Comparison of ENCODE assay signal across 1 cellular context in the genomic region with DNA sequence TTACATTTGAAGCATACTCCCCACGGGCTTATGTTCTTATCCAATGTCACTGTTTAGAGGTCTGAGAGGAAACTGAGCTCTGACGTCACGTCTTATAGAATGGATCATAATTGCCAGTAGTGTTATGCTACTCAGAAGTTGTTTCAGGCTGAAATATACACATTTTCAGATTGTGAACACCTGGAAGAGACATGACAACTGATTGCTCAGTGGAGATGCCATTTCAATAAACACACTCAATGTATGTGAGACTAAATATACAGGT.
TF ChIP-seq lines count a peak whose summit lies in the region.

No MANE protein-coding gene starts in this region.

TF ChIP-seq in HEK293, 187 proteins besides CTCF, POLR2A, EP300 and RAD21 (continued from another document):
- TF ChIP-seq, protein P1, sequence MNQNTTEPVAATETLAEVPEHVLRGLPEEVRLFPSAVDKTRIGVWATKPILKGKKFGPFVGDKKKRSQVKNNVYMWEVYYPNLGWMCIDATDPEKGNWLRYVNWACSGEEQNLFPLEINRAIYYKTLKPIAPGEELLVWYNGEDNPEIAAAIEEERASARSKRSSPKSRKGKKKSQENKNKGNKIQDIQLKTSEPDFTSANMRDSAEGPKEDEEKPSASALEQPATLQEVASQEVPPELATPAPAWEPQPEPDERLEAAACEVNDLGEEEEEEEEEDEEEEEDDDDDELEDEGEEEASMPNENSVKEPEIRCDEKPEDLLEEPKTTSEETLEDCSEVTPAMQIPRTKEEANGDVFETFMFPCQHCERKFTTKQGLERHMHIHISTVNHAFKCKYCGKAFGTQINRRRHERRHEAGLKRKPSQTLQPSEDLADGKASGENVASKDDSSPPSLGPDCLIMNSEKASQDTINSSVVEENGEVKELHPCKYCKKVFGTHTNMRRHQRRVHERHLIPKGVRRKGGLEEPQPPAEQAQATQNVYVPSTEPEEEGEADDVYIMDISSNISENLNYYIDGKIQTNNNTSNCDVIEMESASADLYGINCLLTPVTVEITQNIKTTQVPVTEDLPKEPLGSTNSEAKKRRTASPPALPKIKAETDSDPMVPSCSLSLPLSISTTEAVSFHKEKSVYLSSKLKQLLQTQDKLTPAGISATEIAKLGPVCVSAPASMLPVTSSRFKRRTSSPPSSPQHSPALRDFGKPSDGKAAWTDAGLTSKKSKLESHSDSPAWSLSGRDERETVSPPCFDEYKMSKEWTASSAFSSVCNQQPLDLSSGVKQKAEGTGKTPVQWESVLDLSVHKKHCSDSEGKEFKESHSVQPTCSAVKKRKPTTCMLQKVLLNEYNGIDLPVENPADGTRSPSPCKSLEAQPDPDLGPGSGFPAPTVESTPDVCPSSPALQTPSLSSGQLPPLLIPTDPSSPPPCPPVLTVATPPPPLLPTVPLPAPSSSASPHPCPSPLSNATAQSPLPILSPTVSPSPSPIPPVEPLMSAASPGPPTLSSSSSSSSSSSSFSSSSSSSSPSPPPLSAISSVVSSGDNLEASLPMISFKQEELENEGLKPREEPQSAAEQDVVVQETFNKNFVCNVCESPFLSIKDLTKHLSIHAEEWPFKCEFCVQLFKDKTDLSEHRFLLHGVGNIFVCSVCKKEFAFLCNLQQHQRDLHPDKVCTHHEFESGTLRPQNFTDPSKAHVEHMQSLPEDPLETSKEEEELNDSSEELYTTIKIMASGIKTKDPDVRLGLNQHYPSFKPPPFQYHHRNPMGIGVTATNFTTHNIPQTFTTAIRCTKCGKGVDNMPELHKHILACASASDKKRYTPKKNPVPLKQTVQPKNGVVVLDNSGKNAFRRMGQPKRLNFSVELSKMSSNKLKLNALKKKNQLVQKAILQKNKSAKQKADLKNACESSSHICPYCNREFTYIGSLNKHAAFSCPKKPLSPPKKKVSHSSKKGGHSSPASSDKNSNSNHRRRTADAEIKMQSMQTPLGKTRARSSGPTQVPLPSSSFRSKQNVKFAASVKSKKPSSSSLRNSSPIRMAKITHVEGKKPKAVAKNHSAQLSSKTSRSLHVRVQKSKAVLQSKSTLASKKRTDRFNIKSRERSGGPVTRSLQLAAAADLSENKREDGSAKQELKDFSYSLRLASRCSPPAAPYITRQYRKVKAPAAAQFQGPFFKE (tag by site-specific recombination; IDR thresholded peaks at IDR 0.05; ENCODE audit: borderline replicate concordance): no peak
- TF ChIP-seq ZNF600 (tag by site-specific recombination; IDR thresholded peaks at IDR 0.05) (0 out of 2 replicates have a peak, but pooled peaks have one; percentile 5), ZNF549 (tag by site-specific recombination; IDR thresholded peaks at IDR 0.05) (no peak), ZNF629 (tag by site-specific recombination; IDR thresholded peaks at IDR 0.05) (peak; percentile 91)
- TF ChIP-seq, protein P2, sequence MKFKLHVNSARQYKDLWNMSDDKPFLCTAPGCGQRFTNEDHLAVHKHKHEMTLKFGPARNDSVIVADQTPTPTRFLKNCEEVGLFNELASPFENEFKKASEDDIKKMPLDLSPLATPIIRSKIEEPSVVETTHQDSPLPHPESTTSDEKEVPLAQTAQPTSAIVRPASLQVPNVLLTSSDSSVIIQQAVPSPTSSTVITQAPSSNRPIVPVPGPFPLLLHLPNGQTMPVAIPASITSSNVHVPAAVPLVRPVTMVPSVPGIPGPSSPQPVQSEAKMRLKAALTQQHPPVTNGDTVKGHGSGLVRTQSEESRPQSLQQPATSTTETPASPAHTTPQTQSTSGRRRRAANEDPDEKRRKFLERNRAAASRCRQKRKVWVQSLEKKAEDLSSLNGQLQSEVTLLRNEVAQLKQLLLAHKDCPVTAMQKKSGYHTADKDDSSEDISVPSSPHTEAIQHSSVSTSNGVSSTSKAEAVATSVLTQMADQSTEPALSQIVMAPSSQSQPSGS (tag by site-specific recombination; IDR thresholded peaks at IDR 0.05; ENCODE audit: low read depth): peak; percentile 89
